Comparison of ENCODE assay signal across 8 cellular contexts in genomic region chr6:117908246-117909107, GRCh38. TPM values are rescaled to one million over a fixed set of nuclear protein-coding genes. Genes with fewer than 3 reads are reported as not detected.
DNase-seq lines count a peak whose midpoint lies in the region; ATAC-seq lines count a peak whose summit lies in the region.

No MANE protein-coding gene starts in this region.

- no peak overlapping the region for H3K27ac Mint-ChIP-seq in activated naive CD8-positive, alpha-beta T cell treated with anti-CD3 and anti-CD28 coated beads, Interleukin-2, amount 10 ng/mL, durations not matched to agents 7 days and 5 days

- H3K36me3 ChIP-seq in stomach smooth muscle (ENCODE audit: control insufficient read depth in 2 of 2, insufficient read depth in 2 of 2, low read length in 2 of 2), result no peaks in the 10 kb centered on the region

- no peak overlapping the region for H3K9ac ChIP-seq in stomach smooth muscle (ENCODE audit: low read length in 2 of 2)

- POLR2A ChIA-PET in activated naive CD8-positive, alpha-beta T cell treated with anti-CD3 and anti-CD28 coated beads, Interleukin-2, amount 10 ng/mL, durations not matched to agents 7 days and 5 days (lab: Charles Lee), result no interaction called here

- peaks cover 13 to 15% of the 10 kb centered on the region in 2 donors for H3K27me3 ChIP-seq in stomach smooth muscle (ENCODE audit: control insufficient read depth in 1 of 2, insufficient read depth in 2 of 2, low read length in 2 of 2)

- peak overlapping the region; percentile 47 to 71 for H3K4me3 ChIP-seq in stomach smooth muscle (ENCODE audit: low read length in 2 of 2)

- no peaks in the 10 kb centered on the region for H3K36me3 Mint-ChIP-seq in activated naive CD8-positive, alpha-beta T cell treated with anti-CD3 and anti-CD28 coated beads, Interleukin-2, amount 10 ng/mL, durations not matched to agents 7 days and 5 days

- H3K27ac ChIP-seq in stomach smooth muscle (ENCODE audit: low read length), result no peak overlapping the region

- H3K27me3 Mint-ChIP-seq in activated naive CD8-positive, alpha-beta T cell treated with anti-CD3 and anti-CD28 coated beads, Interleukin-2, amount 10 ng/mL, durations not matched to agents 7 days and 5 days, result peaks cover 46% of the 10 kb centered on the region

- H3K4me1 ChIP-seq in stomach smooth muscle (ENCODE audit: control insufficient read depth, insufficient read depth, low read length), result peaks cover 10% of the 10 kb centered on the region

- no peaks in the 10 kb centered on the region for H3K9me3 Mint-ChIP-seq in activated naive CD8-positive, alpha-beta T cell treated with anti-CD3 and anti-CD28 coated beads, Interleukin-2, amount 10 ng/mL, durations not matched to agents 7 days and 5 days

- no peak for ATAC-seq in activated naive CD8-positive, alpha-beta T cell treated with anti-CD3 and anti-CD28 coated beads, Interleukin-2, amount 10 ng/mL, durations not matched to agents 7 days and 5 days (ENCODE audit: low read depth)
- ATAC-seq in GM21447 (IDR thresholded peaks at IDR 0.05; ENCODE audit: unreplicated experiment), result no peak
- no peak for ATAC-seq in HG02763 (IDR thresholded peaks at IDR 0.05; ENCODE audit: unreplicated experiment)
- no peak for ATAC-seq in HG02571 (IDR thresholded peaks at IDR 0.05; ENCODE audit: unreplicated experiment)

- H3K9me3 ChIP-seq in stomach smooth muscle (ENCODE audit: control insufficient read depth in 2 of 2, low read length in 2 of 2), result no peaks in the 10 kb centered on the region

- DNase-seq in NCI-H2227 (lab: John Stamatoyannopoulos, UW; ENCODE audit: unreplicated experiment), result peak; percentile 48
- no peak for DNase-seq in NCI-H2227 treated with DMSO at 0.1 percent for 48 hours (lab: John Stamatoyannopoulos, UW)
- peak; percentile 29 for DNase-seq in activated naive CD8-positive, alpha-beta T cell treated with anti-CD3 and anti-CD28 coated beads, Interleukin-2, amount 10 ng/mL, durations not matched to agents 7 days and 5 days
- peak; percentile 42 for DNase-seq in left kidney (ENCODE audit: low read depth, low spot score)

- no peak overlapping the region for H3K4me3 Mint-ChIP-seq in activated naive CD8-positive, alpha-beta T cell treated with anti-CD3 and anti-CD28 coated beads, Interleukin-2, amount 10 ng/mL, durations not matched to agents 7 days and 5 days

- no peaks in the 10 kb centered on the region for H3K4me1 Mint-ChIP-seq in activated naive CD8-positive, alpha-beta T cell treated with anti-CD3 and anti-CD28 coated beads, Interleukin-2, amount 10 ng/mL, durations not matched to agents 7 days and 5 days

RNA-seq across cellular contexts. Expression of gene SLC35F1, which starts 1.4 kb away (rescaled TPM):
- total RNA-seq in activated naive CD8-positive, alpha-beta T cell treated with anti-CD3 and anti-CD28 coated beads, Interleukin-2, amount 10 ng/mL, durations not matched to agents 7 days and 5 days, result not detected
